24 cellular contexts compared by ENCODE assay signal in genomic region chr6:155517282-155517681, GRCh38.
A peak's percentile ranks its signal among the peaks of the same experiment; 100 is the strongest.
DNase-seq lines count a peak whose midpoint lies in the region; ATAC-seq and TF ChIP-seq lines count a peak whose summit lies in the region.
"Had no signal": no experiment of that assay in that cellular context is flagged by ENCODE, and none has a peak within 500 bp of the region (broad histone marks: within the 10 kb centered on the region; RNA-seq: fewer than 3 reads in every experiment).

No MANE protein-coding gene starts in this region.

- WGBS in transverse colon (ENCODE audit: low coverage in 1 of 2), 2 donors = 61% methylated on average over 8 of the region's 8 CpGs; no CpG with 5 or more reads in 1 of the 2 donors
- WGBS in mesendoderm (ENCODE audit: extremely low coverage, insufficient coverage, low lambda C conversion rate) = no CpG with 5 or more reads among the region's 8 CpGs

- H3K56ac ChIP-seq in mesendoderm (ENCODE audit: low read length) = no peak overlapping the region

- TF ChIP-seq POLR2A in transverse colon (IDR thresholded peaks at IDR 0.05) = no peak

- intact Hi-C loops in left colon (cut with DNase I, micrococcal nuclease) = no loop called here
- intact Hi-C loops in transverse colon (cut with DNase I; ENCODE audit: low total_unique reads) = no loop called here
- intact Hi-C loops in left cardiac atrium (cut with DNase I) = no loop called here

- no peaks in the 10 kb centered on the region for H3K79me2 ChIP-seq in mesendoderm (ENCODE audit: control insufficient read depth, insufficient read depth, low read length)

- DNase-seq in DMS53 (lab: John Stamatoyannopoulos, UW) (peak; percentile 13), DMS53 treated with DMSO at 0.1 percent for 48 hours (lab: John Stamatoyannopoulos, UW; ENCODE audit: unreplicated experiment) (no peak), SK-MEL-5 (ENCODE audit: low read depth, low spot score) (peak; percentile 8), left colon (peak in 1 of 2 donors; percentile 18), transverse colon (peak; percentile 13), left cardiac atrium (no peak), mesendoderm (no peak)
- DNase-seq in activated CD8-positive, alpha-beta memory T cell treated with anti-CD3 and anti-CD28 coated beads, Interleukin-2, amount 50 U/mL, for 4 hours = no peak
- DNase-seq: CD4-positive, alpha-beta memory T cell; DMS153; EL; GF-D8; Kasumi-1; MM.1S; NCI-H1048; NCI-H1417 treated with DMSO at 0.1 percent for 48 hours; NCI-H187 treated with DMSO at 0.1 percent for 48 hours; NCI-H226; NCI-H524; NCI-H774; NK-92 treated with Interleukin-12 subunit alpha and Interleukin-12 subunit beta, amount 100 ng/mL, for 24 hours; Peyer's patch had no signal

- H3K27me3 ChIP-seq in transverse colon = no peaks in the 10 kb centered on the region
- no peaks in the 10 kb centered on the region for H3K27me3 ChIP-seq in mesendoderm (ENCODE audit: insufficient read depth, low read length, poor library complexity)
- H3K27me3 ChIP-seq: BLaER1 treated with 17β-estradiol and CSF1 and Interleukin-3, amounts not matched to agents 10 nM and 100 nM; Peyer's patch had no signal

- H3K27ac ChIP-seq in transverse colon (no peak overlapping the region), mesendoderm (ENCODE audit: low read depth, low read length) (no peak overlapping the region)
- H3K27ac ChIP-seq: 22Rv1; BLaER1 treated with 17β-estradiol and CSF1 and Interleukin-3, amounts not matched to agents 10 nM and 100 nM; Peyer's patch had no signal

- H3K4me1 ChIP-seq in transverse colon = no peaks in the 10 kb centered on the region
- H3K4me1 ChIP-seq in mesendoderm (ENCODE audit: control insufficient read depth, low read depth, low read length) = no peaks in the 10 kb centered on the region
- H3K4me1 ChIP-seq: Peyer's patch had no signal

- H4K8ac ChIP-seq in mesendoderm (ENCODE audit: low read depth, low read length) = no peak overlapping the region

- H3K36me3 ChIP-seq in transverse colon (no peaks in the 10 kb centered on the region), mesendoderm (ENCODE audit: control insufficient read depth, insufficient read depth, low read length) (no peaks in the 10 kb centered on the region)
- H3K36me3 ChIP-seq: BLaER1 treated with 17β-estradiol and CSF1 and Interleukin-3, amounts not matched to agents 10 nM and 100 nM; Peyer's patch had no signal

- H2BK120ac ChIP-seq in mesendoderm (ENCODE audit: low read depth, low read length) = no peak overlapping the region

- no peak for TF ChIP-seq EP300 in transverse colon (IDR thresholded peaks at IDR 0.05; ENCODE audit: low read depth)

- no peak for TF ChIP-seq CTCF in transverse colon (IDR thresholded peaks at IDR 0.05)

- H2AK5ac ChIP-seq in mesendoderm (ENCODE audit: low read length) = no peak overlapping the region

- H2BK5ac ChIP-seq in mesendoderm (ENCODE audit: low read length) = no peak overlapping the region

- no peak overlapping the region for H2BK15ac ChIP-seq in mesendoderm (replicated peaks; ENCODE audit: low read depth)

- no peaks in the 10 kb centered on the region for H3K9me3 ChIP-seq in transverse colon
- H3K9me3 ChIP-seq: Peyer's patch had no signal

- H3K23ac ChIP-seq in mesendoderm (ENCODE audit: low read length) = no peak overlapping the region

- no peak overlapping the region for H3K4me2 ChIP-seq in mesendoderm (ENCODE audit: low read length)
- H3K4me2 ChIP-seq: BLaER1 treated with 17β-estradiol and CSF1 and Interleukin-3, amounts not matched to agents 10 nM and 100 nM had no signal

- ATAC-seq in left colon (peak; percentile 68), left cardiac atrium (no peak)

- H3K4me3 ChIP-seq in transverse colon = peak overlapping the region in 2 of 4 donors; percentile 8 to 32
- H3K4me3 ChIP-seq in mesendoderm (ENCODE audit: low read length) = no peak overlapping the region
- H3K4me3 ChIP-seq: BLaER1 treated with 17β-estradiol and CSF1 and Interleukin-3, amounts not matched to agents 10 nM and 100 nM had no signal

- H3K79me1 ChIP-seq in mesendoderm (ENCODE audit: low read length) = no peaks in the 10 kb centered on the region

- no peak overlapping the region for H3K9ac ChIP-seq in mesendoderm (ENCODE audit: low read length)
- H3K9ac ChIP-seq: BLaER1 treated with 17β-estradiol and CSF1 and Interleukin-3, amounts not matched to agents 10 nM and 100 nM had no signal

- in situ Hi-C loops in SK-MEL-5 (cut with HindIII; ENCODE audit: low pct_unique_long_range_greater_than_20kb, low sequenced_read_pairs) = no loop called here
- in situ Hi-C loops in transverse colon (cut with MboI; ENCODE audit: low pct_ligation_motif_present in 1 of 4, low pct_unique_long_range_greater_than_20kb in 1 of 4, low sequenced_read_pairs in 3 of 4) = no loop called here

- H4K5ac ChIP-seq in mesendoderm (ENCODE audit: low read length) = no peak overlapping the region

- no peak overlapping the region for H3K18ac ChIP-seq in mesendoderm (ENCODE audit: low read length)

- H3K4ac ChIP-seq in mesendoderm (ENCODE audit: low read depth, low read length) = no peak overlapping the region

Comparison
In these comparisons a context has a peak if more than half of its experiments do, and no peak if none do; other contexts are left out.
1. DNase-seq: peak in DMS53 (single experiment), SK-MEL-5 (single experiment) and transverse colon (single experiment); none in DMS53 treated with DMSO at 0.1 percent for 48 hours (single experiment), activated CD8-positive, alpha-beta memory T cell treated with anti-CD3 and anti-CD28 coated beads, Interleukin-2, amount 50 U/mL, for 4 hours (single experiment), left cardiac atrium (single experiment) and mesendoderm (single experiment).